ENCODE assay signal across 2 cellular contexts in the genomic region with DNA sequence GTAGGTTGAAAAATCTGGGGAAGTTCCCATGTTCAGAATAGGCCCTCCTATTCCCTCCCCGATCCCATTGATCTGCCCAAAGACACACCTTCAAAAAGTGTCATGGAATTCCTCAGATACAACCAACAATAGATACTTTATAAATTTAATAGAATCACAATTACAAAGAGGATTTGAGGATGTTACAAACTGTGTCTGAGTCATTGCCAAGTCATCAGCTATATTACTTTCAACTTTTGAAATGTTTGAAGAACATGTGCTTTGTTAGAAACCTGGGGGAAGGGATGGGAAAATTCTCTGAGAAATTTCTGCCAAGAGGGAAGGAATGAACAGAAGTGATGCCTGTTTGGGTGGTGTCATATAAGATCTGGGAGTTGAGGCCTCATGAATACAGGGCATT.
TF ChIP-seq lines count a peak whose summit lies in the region.

No MANE protein-coding gene starts in this region.

TF ChIP-seq in A549, 52 proteins besides CTCF, POLR2A, EP300 and RAD21:
- TF ChIP-seq, protein P1, sequence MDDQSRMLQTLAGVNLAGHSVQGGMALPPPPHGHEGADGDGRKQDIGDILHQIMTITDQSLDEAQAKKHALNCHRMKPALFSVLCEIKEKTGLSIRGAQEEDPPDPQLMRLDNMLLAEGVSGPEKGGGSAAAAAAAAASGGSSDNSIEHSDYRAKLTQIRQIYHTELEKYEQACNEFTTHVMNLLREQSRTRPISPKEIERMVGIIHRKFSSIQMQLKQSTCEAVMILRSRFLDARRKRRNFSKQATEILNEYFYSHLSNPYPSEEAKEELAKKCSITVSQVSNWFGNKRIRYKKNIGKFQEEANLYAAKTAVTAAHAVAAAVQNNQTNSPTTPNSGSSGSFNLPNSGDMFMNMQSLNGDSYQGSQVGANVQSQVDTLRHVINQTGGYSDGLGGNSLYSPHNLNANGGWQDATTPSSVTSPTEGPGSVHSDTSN (IDR thresholded peaks at IDR 0.05): no peak
- no peak for TF ChIP-seq NR3C1 (IDR thresholded peaks at IDR 0.05)
- TF ChIP-seq MAFK (IDR thresholded peaks at IDR 0.05; ENCODE audit: partially characterized antibody): no peak
- TF ChIP-seq, protein P2, sequence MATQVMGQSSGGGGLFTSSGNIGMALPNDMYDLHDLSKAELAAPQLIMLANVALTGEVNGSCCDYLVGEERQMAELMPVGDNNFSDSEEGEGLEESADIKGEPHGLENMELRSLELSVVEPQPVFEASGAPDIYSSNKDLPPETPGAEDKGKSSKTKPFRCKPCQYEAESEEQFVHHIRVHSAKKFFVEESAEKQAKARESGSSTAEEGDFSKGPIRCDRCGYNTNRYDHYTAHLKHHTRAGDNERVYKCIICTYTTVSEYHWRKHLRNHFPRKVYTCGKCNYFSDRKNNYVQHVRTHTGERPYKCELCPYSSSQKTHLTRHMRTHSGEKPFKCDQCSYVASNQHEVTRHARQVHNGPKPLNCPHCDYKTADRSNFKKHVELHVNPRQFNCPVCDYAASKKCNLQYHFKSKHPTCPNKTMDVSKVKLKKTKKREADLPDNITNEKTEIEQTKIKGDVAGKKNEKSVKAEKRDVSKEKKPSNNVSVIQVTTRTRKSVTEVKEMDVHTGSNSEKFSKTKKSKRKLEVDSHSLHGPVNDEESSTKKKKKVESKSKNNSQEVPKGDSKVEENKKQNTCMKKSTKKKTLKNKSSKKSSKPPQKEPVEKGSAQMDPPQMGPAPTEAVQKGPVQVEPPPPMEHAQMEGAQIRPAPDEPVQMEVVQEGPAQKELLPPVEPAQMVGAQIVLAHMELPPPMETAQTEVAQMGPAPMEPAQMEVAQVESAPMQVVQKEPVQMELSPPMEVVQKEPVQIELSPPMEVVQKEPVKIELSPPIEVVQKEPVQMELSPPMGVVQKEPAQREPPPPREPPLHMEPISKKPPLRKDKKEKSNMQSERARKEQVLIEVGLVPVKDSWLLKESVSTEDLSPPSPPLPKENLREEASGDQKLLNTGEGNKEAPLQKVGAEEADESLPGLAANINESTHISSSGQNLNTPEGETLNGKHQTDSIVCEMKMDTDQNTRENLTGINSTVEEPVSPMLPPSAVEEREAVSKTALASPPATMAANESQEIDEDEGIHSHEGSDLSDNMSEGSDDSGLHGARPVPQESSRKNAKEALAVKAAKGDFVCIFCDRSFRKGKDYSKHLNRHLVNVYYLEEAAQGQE (IDR thresholded peaks at IDR 0.05): no peak
- no peak for TF ChIP-seq ZC3H11A (IDR thresholded peaks at IDR 0.05)
- no peak for TF ChIP-seq RCOR1 (IDR thresholded peaks at IDR 0.05; ENCODE audit: low read depth, low read length)
- TF ChIP-seq SREBF2 (IDR thresholded peaks at IDR 0.05): no peak
- no peak for TF ChIP-seq HDAC2 (IDR thresholded peaks at IDR 0.05)
- TF ChIP-seq FOXS1 (CRISPR knock-in tag; IDR thresholded peaks at IDR 0.05): no peak
- no peak for TF ChIP-seq MAZ (IDR thresholded peaks at IDR 0.05; ENCODE audit: borderline replicate concordance, low read depth, low read length)
- no peak for TF ChIP-seq CBX8 (IDR thresholded peaks at IDR 0.05)
- TF ChIP-seq JUN (IDR thresholded peaks at IDR 0.05): no peak
- no peak for TF ChIP-seq TFCP2L1 (CRISPR knock-in tag; IDR thresholded peaks at IDR 0.05)
- no peak for TF ChIP-seq GATA3 (IDR thresholded peaks at IDR 0.05; ENCODE audit: borderline replicate concordance)
- TF ChIP-seq EHF (CRISPR knock-in tag; IDR thresholded peaks at IDR 0.05): no peak
- TF ChIP-seq RARB (CRISPR knock-in tag; IDR thresholded peaks at IDR 0.05): no peak

TF ChIP-seq in IMR-90, 13 proteins besides CTCF, POLR2A, EP300 and RAD21 (continued from another document):
- TF ChIP-seq MAZ (IDR thresholded peaks at IDR 0.05; ENCODE audit: borderline replicate concordance, low read depth, low read length) (no peak), RFX5 (IDR thresholded peaks at IDR 0.05; ENCODE audit: low read depth, low read length) (no peak), MXI1 (IDR thresholded peaks at IDR 0.05; ENCODE audit: borderline replicate concordance, low read depth, low read length) (no peak), BHLHE40 (IDR thresholded peaks at IDR 0.05; ENCODE audit: low read depth, low read length) (no peak), NFE2L2 (IDR thresholded peaks at IDR 0.05; ENCODE audit: low read depth, low read length) (no peak), RCOR1 (IDR thresholded peaks at IDR 0.05; ENCODE audit: insufficient replicate concordance, low read length) (no peak)
- TF ChIP-seq, protein P3, sequence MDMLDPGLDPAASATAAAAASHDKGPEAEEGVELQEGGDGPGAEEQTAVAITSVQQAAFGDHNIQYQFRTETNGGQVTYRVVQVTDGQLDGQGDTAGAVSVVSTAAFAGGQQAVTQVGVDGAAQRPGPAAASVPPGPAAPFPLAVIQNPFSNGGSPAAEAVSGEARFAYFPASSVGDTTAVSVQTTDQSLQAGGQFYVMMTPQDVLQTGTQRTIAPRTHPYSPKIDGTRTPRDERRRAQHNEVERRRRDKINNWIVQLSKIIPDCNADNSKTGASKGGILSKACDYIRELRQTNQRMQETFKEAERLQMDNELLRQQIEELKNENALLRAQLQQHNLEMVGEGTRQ (IDR thresholded peaks at IDR 0.05; ENCODE audit: low read depth, low read length): no peak
- TF ChIP-seq, protein P4, sequence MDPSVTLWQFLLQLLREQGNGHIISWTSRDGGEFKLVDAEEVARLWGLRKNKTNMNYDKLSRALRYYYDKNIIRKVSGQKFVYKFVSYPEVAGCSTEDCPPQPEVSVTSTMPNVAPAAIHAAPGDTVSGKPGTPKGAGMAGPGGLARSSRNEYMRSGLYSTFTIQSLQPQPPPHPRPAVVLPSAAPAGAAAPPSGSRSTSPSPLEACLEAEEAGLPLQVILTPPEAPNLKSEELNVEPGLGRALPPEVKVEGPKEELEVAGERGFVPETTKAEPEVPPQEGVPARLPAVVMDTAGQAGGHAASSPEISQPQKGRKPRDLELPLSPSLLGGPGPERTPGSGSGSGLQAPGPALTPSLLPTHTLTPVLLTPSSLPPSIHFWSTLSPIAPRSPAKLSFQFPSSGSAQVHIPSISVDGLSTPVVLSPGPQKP (IDR thresholded peaks at IDR 0.05; ENCODE audit: borderline replicate concordance, low read depth, low read length): no peak
TF ChIP-seq in IMR-90: peak in this region for 0.
